In the genomic region with DNA sequence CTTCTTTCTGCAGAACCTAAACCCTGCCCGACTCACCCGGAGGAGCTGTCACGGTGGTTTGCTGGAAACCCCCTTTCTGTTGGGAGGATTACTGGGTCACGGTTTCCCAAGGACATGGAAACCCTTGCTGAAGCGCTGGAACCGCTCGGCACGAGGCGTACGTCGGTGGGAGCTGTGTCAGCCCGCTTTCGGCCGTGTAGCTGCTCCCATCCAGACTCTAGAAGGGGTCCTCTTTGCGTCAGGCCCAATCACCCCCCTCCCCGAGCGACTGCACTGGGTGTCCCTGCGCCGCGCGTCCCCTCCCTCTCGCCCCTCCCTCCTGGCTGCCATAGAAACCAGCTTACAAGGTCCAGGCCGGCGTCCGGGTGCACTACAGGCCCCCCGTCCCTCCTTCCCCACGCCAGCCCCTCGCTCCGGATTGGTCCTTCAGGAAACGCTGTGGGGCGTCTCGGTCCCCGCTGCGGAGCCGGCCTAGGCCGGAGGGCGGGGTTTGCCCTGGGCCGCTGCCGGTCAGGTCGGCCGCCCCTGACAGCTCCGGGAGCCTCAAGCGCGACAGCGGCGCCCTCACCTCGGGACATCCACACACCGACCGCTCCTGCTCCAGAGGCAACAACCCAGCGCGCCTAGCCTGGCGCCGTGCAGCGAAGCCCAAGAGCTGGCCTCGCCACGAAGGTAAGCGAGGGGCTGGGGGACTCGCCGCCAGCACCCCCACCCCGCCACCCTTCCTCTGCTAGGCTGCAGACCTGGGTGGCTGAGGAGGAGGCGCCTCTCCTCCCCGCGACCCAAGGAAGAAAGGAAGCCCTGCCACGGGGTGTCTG, we compare ENCODE assay signal across 1 cellular context.
TF ChIP-seq lines count a peak whose summit lies in the region.

Gene NIM1K, plus strand, starts transcription at position 486 of the 818 bp plus-strand sequence. CDS start 53,551 bp downstream, outside the sequence.

TF ChIP-seq in HepG2, 621 proteins besides CTCF, POLR2A, EP300 and RAD21 (continued from another document and continues in another):
- TF ChIP-seq, protein P1, sequence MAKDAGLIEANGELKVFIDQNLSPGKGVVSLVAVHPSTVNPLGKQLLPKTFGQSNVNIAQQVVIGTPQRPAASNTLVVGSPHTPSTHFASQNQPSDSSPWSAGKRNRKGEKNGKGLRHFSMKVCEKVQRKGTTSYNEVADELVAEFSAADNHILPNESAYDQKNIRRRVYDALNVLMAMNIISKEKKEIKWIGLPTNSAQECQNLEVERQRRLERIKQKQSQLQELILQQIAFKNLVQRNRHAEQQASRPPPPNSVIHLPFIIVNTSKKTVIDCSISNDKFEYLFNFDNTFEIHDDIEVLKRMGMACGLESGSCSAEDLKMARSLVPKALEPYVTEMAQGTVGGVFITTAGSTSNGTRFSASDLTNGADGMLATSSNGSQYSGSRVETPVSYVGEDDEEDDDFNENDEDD (CRISPR knock-in tag; IDR thresholded peaks at IDR 0.05; ENCODE audit: borderline replicate concordance) = no peak
- TF ChIP-seq CBX5 (CRISPR knock-in tag; IDR thresholded peaks at IDR 0.05; ENCODE audit: borderline replicate concordance) (no peak), ZNF781 (CRISPR knock-in tag; IDR thresholded peaks at IDR 0.05; ENCODE audit: borderline replicate concordance, not compliant biosample characterization) (no peak), MAZ (IDR thresholded peaks at IDR 0.05; ENCODE audit: borderline replicate concordance, low read depth, low read length) (no peak), MAZ (CRISPR knock-in tag; IDR thresholded peaks at IDR 0.05; ENCODE audit: low read depth) (peak; percentile 19; the same call in 1 of the 2 replicates), ZNF703 (CRISPR knock-in tag; IDR thresholded peaks at IDR 0.05; ENCODE audit: borderline replicate concordance) (no peak), BCLAF1 (IDR thresholded peaks at IDR 0.05) (no peak), GABPB1 (CRISPR knock-in tag; IDR thresholded peaks at IDR 0.05) (peak; percentile 42; the same call in 1 of the 2 replicates), ZNF746 (CRISPR knock-in tag; IDR thresholded peaks at IDR 0.05) (0 out of 2 replicates have a peak, but pooled peaks have one; percentile 18), NFYB (CRISPR knock-in tag; IDR thresholded peaks at IDR 0.05) (peak; percentile 75), TRIM22 (IDR thresholded peaks at IDR 0.05) (no peak), SOX6 (IDR thresholded peaks at IDR 0.05) (no peak), SOX6 (CRISPR knock-in tag; IDR thresholded peaks at IDR 0.05) (peak; percentile 32), NR2F6 (IDR thresholded peaks at IDR 0.05) (no peak), NR2F6 (CRISPR knock-in tag; IDR thresholded peaks at IDR 0.05) (no peak), ATF7-NPFF (CRISPR knock-in tag; IDR thresholded peaks at IDR 0.05; ENCODE audit: low read depth) (0 out of 2 replicates have a peak, but pooled peaks have one; percentile 36), ZNF292 (CRISPR knock-in tag; IDR thresholded peaks at IDR 0.05; ENCODE audit: borderline replicate concordance, low read depth) (0 out of 2 replicates have a peak, but pooled peaks have one; percentile 68), KDM5B (CRISPR knock-in tag; IDR thresholded peaks at IDR 0.05; ENCODE audit: borderline replicate concordance) (peak; percentile 81), DPF2 (CRISPR knock-in tag; IDR thresholded peaks at IDR 0.05; ENCODE audit: borderline replicate concordance, low read depth) (no peak), RXRA (CRISPR knock-in tag; IDR thresholded peaks at IDR 0.05) (no peak), PITX1 (CRISPR knock-in tag; IDR thresholded peaks at IDR 0.05) (peak; percentile 60; the same call in 1 of the 2 replicates), CC2D1A (CRISPR knock-in tag; IDR thresholded peaks at IDR 0.05) (no peak), STAT6 (CRISPR knock-in tag; IDR thresholded peaks at IDR 0.05; ENCODE audit: borderline replicate concordance) (no peak), ZMYM3 (CRISPR knock-in tag; IDR thresholded peaks at IDR 0.05) (no peak), KLF11 (CRISPR knock-in tag; IDR thresholded peaks at IDR 0.05) (no peak), ZNF547 (CRISPR knock-in tag; IDR thresholded peaks at IDR 0.05) (0 out of 2 replicates have a peak, but pooled peaks have one; percentile 28), SAFB2 (CRISPR knock-in tag; IDR thresholded peaks at IDR 0.05; ENCODE audit: borderline replicate concordance, low read depth) (no peak), MXD3 (CRISPR knock-in tag; IDR thresholded peaks at IDR 0.05) (no peak), ZNF501 (CRISPR knock-in tag; IDR thresholded peaks at IDR 0.05) (peak; percentile 58), ZNF563 (CRISPR knock-in tag; IDR thresholded peaks at IDR 0.05) (0 out of 2 replicates have a peak, but pooled peaks have one; percentile 28), FOXP4 (CRISPR knock-in tag; IDR thresholded peaks at IDR 0.05) (no peak), MTA1 (CRISPR knock-in tag; IDR thresholded peaks at IDR 0.05; ENCODE audit: borderline replicate concordance) (no peak), SPEN (CRISPR knock-in tag; IDR thresholded peaks at IDR 0.05; ENCODE audit: low read depth) (0 out of 2 replicates have a peak, but pooled peaks have one; percentile 44), ZNF326 (CRISPR knock-in tag; IDR thresholded peaks at IDR 0.05; ENCODE audit: borderline replicate concordance) (no peak), STAG1 (CRISPR knock-in tag; IDR thresholded peaks at IDR 0.05) (0 out of 2 replicates have a peak, but pooled peaks have one; percentile 11), BRD4 (CRISPR knock-in tag; IDR thresholded peaks at IDR 0.05) (no peak), ZNF333 (CRISPR knock-in tag; IDR thresholded peaks at IDR 0.05; ENCODE audit: borderline replicate concordance) (0 out of 2 replicates have a peak, but pooled peaks have one; percentile 15), CCDC6 (CRISPR knock-in tag; IDR thresholded peaks at IDR 0.05) (no peak), PHF21A (CRISPR knock-in tag; IDR thresholded peaks at IDR 0.05) (peak; percentile 72), XRCC5 (optimal IDR thresholded peaks at IDR 0.05; ENCODE audit: low read length) (peak; percentile 5), SIN3A (IDR thresholded peaks at IDR 0.05; ENCODE audit: borderline replicate concordance, low read depth, low read length) (no peak; the same call in 1 of the 2 replicates), ZNF572 (CRISPR knock-in tag; IDR thresholded peaks at IDR 0.05) (0 out of 2 replicates have a peak, but pooled peaks have one; percentile 21), HOXA5 (CRISPR knock-in tag; IDR thresholded peaks at IDR 0.05) (peak; percentile 82; the same call in 1 of the 2 replicates), HNRNPLL (IDR thresholded peaks at IDR 0.05; ENCODE audit: low read depth, low read length, poor library complexity, severe bottlenecking) (peak; percentile 52), ZFYVE20 (CRISPR knock-in tag; IDR thresholded peaks at IDR 0.05; ENCODE audit: borderline replicate concordance, low read depth) (peak; percentile 67; the same call in 1 of the 2 replicates), ZNF619 (CRISPR knock-in tag; IDR thresholded peaks at IDR 0.05) (0 out of 2 replicates have a peak, but pooled peaks have one; percentile 18)
- TF ChIP-seq, protein P2, sequence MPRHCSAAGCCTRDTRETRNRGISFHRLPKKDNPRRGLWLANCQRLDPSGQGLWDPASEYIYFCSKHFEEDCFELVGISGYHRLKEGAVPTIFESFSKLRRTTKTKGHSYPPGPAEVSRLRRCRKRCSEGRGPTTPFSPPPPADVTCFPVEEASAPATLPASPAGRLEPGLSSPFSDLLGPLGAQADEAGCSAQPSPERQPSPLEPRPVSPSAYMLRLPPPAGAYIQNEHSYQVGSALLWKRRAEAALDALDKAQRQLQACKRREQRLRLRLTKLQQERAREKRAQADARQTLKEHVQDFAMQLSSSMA (CRISPR knock-in tag; IDR thresholded peaks at IDR 0.05) = 0 out of 2 replicates have a peak, but pooled peaks have one; percentile 49
- TF ChIP-seq, protein P3, sequence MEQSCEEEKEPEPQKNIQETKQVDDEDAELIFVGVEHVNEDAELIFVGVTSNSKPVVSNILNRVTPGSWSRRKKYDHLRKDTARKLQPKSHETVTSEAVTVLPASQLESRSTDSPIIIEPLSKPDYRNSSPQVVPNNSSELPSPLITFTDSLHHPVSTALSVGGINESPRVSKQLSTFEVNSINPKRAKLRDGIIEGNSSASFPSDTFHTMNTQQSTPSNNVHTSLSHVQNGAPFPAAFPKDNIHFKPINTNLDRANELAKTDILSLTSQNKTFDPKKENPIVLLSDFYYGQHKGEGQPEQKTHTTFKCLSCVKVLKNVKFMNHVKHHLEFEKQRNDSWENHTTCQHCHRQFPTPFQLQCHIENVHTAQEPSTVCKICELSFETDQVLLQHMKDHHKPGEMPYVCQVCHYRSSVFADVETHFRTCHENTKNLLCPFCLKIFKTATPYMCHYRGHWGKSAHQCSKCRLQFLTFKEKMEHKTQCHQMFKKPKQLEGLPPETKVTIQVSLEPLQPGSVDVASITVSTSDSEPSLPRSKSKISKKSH (CRISPR knock-in tag; IDR thresholded peaks at IDR 0.05; ENCODE audit: borderline replicate concordance) = no peak
- TF ChIP-seq, protein P4, sequence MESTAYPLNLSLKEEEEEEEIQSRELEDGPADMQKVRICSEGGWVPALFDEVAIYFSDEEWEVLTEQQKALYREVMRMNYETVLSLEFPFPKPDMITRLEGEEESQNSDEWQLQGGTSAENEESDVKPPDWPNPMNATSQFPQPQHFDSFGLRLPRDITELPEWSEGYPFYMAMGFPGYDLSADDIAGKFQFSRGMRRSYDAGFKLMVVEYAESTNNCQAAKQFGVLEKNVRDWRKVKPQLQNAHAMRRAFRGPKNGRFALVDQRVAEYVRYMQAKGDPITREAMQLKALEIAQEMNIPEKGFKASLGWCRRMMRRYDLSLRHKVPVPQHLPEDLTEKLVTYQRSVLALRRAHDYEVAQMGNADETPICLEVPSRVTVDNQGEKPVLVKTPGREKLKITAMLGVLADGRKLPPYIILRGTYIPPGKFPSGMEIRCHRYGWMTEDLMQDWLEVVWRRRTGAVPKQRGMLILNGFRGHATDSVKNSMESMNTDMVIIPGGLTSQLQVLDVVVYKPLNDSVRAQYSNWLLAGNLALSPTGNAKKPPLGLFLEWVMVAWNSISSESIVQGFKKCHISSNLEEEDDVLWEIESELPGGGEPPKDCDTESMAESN (CRISPR knock-in tag; conservative IDR thresholded peaks at IDR 0.05) = 0 out of 2 replicates have a peak, but pooled peaks have one; percentile 19
